ENCODE assay signal across 5 cellular contexts in genomic region chr7:98091523-98091922, GRCh38.
"Had no signal": no experiment of that assay in that cellular context is flagged by ENCODE, and none has a peak within 500 bp of the region (broad histone marks: within the 10 kb centered on the region; RNA-seq: fewer than 3 reads in every experiment).

No MANE protein-coding gene starts in this region.

- H3K9ac ChIP-seq: GM23248 had no signal

- H2AFZ ChIP-seq: GM23248 had no signal

- DNase-seq: GOT3, H9, KBM-7 had no signal

- H3K27ac ChIP-seq: GM23248 had no signal

- H3K4me3 ChIP-seq: GM23248 had no signal

- FAIRE-seq: HTR-8/SVneo had no signal
